ENCODE assay signal across 1 cellular context in genomic region chr2:120893874-120894584, GRCh38.
TF ChIP-seq lines count a peak whose summit lies in the region.

No MANE protein-coding gene starts in this region.

TF ChIP-seq in H1, 55 proteins besides CTCF, POLR2A, EP300 and RAD21:
- TF ChIP-seq SRF (IDR thresholded peaks at IDR 0.05; ENCODE audit: low read depth, low read length) = no peak
- TF ChIP-seq SP2 (IDR thresholded peaks at IDR 0.05; ENCODE audit: low read length) = no peak
- TF ChIP-seq SIRT6 (IDR thresholded peaks at IDR 0.05; ENCODE audit: low read length) = no peak
- TF ChIP-seq CTBP2 (IDR thresholded peaks at IDR 0.05; ENCODE audit: borderline replicate concordance, insufficient read depth, insufficient read length, low read length) = peak; percentile 34
- TF ChIP-seq RXRA (IDR thresholded peaks at IDR 0.05; ENCODE audit: insufficient read depth, low read depth, low read length) = no peak
- TF ChIP-seq GTF2F1 (IDR thresholded peaks at IDR 0.05; ENCODE audit: borderline replicate concordance, low read depth, low read length) = no peak
- peak; percentile 34; the same call in 1 of the 2 replicates for TF ChIP-seq KDM1A (IDR thresholded peaks at IDR 0.05; ENCODE audit: borderline replicate concordance, low read length)
- TF ChIP-seq KDM4A (IDR thresholded peaks at IDR 0.05; ENCODE audit: low read depth, low read length, severe bottlenecking) = no peak
- TF ChIP-seq RFX5 (IDR thresholded peaks at IDR 0.05; ENCODE audit: borderline replicate concordance, low read depth, low read length) = no peak
- TF ChIP-seq ATF3 (IDR thresholded peaks at IDR 0.05; ENCODE audit: insufficient read depth, low read depth, low read length) = no peak
- TF ChIP-seq TCF12 (IDR thresholded peaks at IDR 0.05; ENCODE audit: low read depth, low read length) = no peak
- TF ChIP-seq SIX5 (IDR thresholded peaks at IDR 0.05; ENCODE audit: low read depth, low read length) = no peak
- TF ChIP-seq TAF1 (IDR thresholded peaks at IDR 0.05; ENCODE audit: low read depth, low read length) = 0 out of 2 replicates have a peak, but pooled peaks have one; percentile 30
- TF ChIP-seq USF2 (IDR thresholded peaks at IDR 0.05; ENCODE audit: low read length) = no peak
- TF ChIP-seq TAF7 (optimal IDR thresholded peaks at IDR 0.05; ENCODE audit: borderline replicate concordance, low read depth, low read length) = no peak
- TF ChIP-seq SP1 (IDR thresholded peaks at IDR 0.05; ENCODE audit: low read depth, low read length) = no peak
- no peak for TF ChIP-seq EZH2 (IDR thresholded peaks at IDR 0.05; ENCODE audit: low read depth, low read length, severe bottlenecking)
- TF ChIP-seq ASH2L (IDR thresholded peaks at IDR 0.05; ENCODE audit: low read length) = no peak
- TF ChIP-seq RBBP5 (IDR thresholded peaks at IDR 0.05; ENCODE audit: borderline replicate concordance, low read depth, low read length) = no peak
